ENCODE assay signal across 13 cellular contexts in genomic region chr3:178845446-178846118, GRCh38.
DNase-seq lines count a peak whose midpoint lies in the region; ATAC-seq and TF ChIP-seq lines count a peak whose summit lies in the region.
"Had no signal": no experiment of that assay in that cellular context is flagged by ENCODE, and none has a peak within 500 bp of the region (broad histone marks: within the 10 kb centered on the region; RNA-seq: fewer than 3 reads in every experiment).

No MANE protein-coding gene starts in this region.

- no peak for TF ChIP-seq POLR2A in esophagus muscularis mucosa (IDR thresholded peaks at IDR 0.05; ENCODE audit: low read depth)

- WGBS in esophagus muscularis mucosa: 49% methylated on average over 3 of the region's 3 CpGs
- no CpG with 5 or more reads among the region's 3 CpGs for WGBS in trophoblast cell (ENCODE audit: extremely low coverage, insufficient coverage, insufficient read length)

- intact Hi-C loops in esophagus muscularis mucosa (cut with DNase I): no loop called here

- H3K4me1 ChIP-seq in esophagus muscularis mucosa (peaks cover 11 to 54% (median 46%) of the 10 kb centered on the region in 4 donors), trophoblast cell (ENCODE audit: control insufficient read depth in 1 of 2, insufficient read depth in 2 of 2, low read length in 2 of 2) (no peaks in the 10 kb centered on the region)
- H3K4me1 ChIP-seq: body of pancreas, testis had no signal

- H3K9ac ChIP-seq in trophoblast cell (ENCODE audit: low read length): no peak overlapping the region

- H3K4ac ChIP-seq in trophoblast cell (ENCODE audit: low read depth, low read length): no peak overlapping the region

- no peak overlapping the region for H3K23ac ChIP-seq in trophoblast cell (ENCODE audit: low read length)

- CTCF ChIA-PET in HEK293T (lab: Yijun Ruan, JAX): no interaction called here

- H3K27me3 ChIP-seq in esophagus muscularis mucosa (no peaks in the 10 kb centered on the region), trophoblast cell (ENCODE audit: insufficient read depth, low read length) (no peaks in the 10 kb centered on the region)
- H3K27me3 ChIP-seq: body of pancreas, testis had no signal

- no peaks in the 10 kb centered on the region for H3K36me3 ChIP-seq in esophagus muscularis mucosa
- no peaks in the 10 kb centered on the region for H3K36me3 ChIP-seq in trophoblast cell (ENCODE audit: control insufficient read depth in 1 of 2, insufficient read depth in 2 of 2, low read length in 2 of 2)

- no peaks in the 10 kb centered on the region for H3K79me1 ChIP-seq in trophoblast cell (ENCODE audit: low read length)

- no peak overlapping the region for H2BK12ac ChIP-seq in trophoblast cell (ENCODE audit: low read length)

- no peak overlapping the region for H3K4me3 ChIP-seq in esophagus muscularis mucosa
- H3K4me3 ChIP-seq in trophoblast cell (ENCODE audit: low read depth, low read length): no peak overlapping the region
- H3K4me3 ChIP-seq: body of pancreas, SK-N-MC, testis had no signal

- no peak for TF ChIP-seq EP300 in esophagus muscularis mucosa (IDR thresholded peaks at IDR 0.05)

- DNase-seq in EH (ENCODE audit: low read depth): peak; percentile 88
- peak; percentile 96 for DNase-seq in NCI-H2227 treated with DMSO at 0.1 percent for 48 hours (lab: John Stamatoyannopoulos, UW)
- no peak for DNase-seq in esophagus muscularis mucosa (ENCODE audit: extremely low spot score)
- DNase-seq in trophoblast cell: peak; percentile 51 to 76
- DNase-seq in pons (ENCODE audit: low spot score): no peak
- DNase-seq in HEK293T (ENCODE audit: extremely low spot score): no peak
- no peak for DNase-seq in stimulated activated CD4-positive, alpha-beta T cell treated with anti-CD3 and anti-CD28 coated beads, Interleukin-12 subunit alpha, Interleukin-12 subunit beta, amount 100 ng/mL, for 4 hours
- DNase-seq: body of pancreas, NCI-H1092, nucleus accumbens, testis had no signal

- no peak overlapping the region for H2AFZ ChIP-seq in trophoblast cell (ENCODE audit: insufficient read depth, low read length, poor library complexity)

- H4K8ac ChIP-seq in trophoblast cell (ENCODE audit: low read depth, low read length): no peak overlapping the region

- H3K27ac ChIP-seq in esophagus muscularis mucosa (replicated peaks in 1 of 4): peak overlapping the region; percentile 47 to 80 (median 74)
- H3K27ac ChIP-seq in trophoblast cell (ENCODE audit: low read depth, low read length): no peak overlapping the region
- H3K27ac ChIP-seq: body of pancreas, SK-N-MC, testis had no signal

- ATAC-seq in GM21723 (IDR thresholded peaks at IDR 0.05; ENCODE audit: unreplicated experiment): no peak
- ATAC-seq: body of pancreas had no signal

- no peak overlapping the region for H3K18ac ChIP-seq in trophoblast cell (ENCODE audit: low read length)

- no peak overlapping the region for H2BK5ac ChIP-seq in trophoblast cell (ENCODE audit: low read depth, low read length, poor library complexity)

- H4K91ac ChIP-seq in trophoblast cell (ENCODE audit: low read depth, low read length): no peak overlapping the region

- no peak overlapping the region for H3K4me2 ChIP-seq in trophoblast cell (ENCODE audit: low read length)

- H2BK120ac ChIP-seq in trophoblast cell (ENCODE audit: insufficient read depth, low read length, poor library complexity): no peak overlapping the region

- no peaks in the 10 kb centered on the region for H3K79me2 ChIP-seq in trophoblast cell (ENCODE audit: control insufficient read depth, insufficient read depth, low read length, poor library complexity)

- POLR2A ChIA-PET in HEK293T (lab: Yijun Ruan, JAX): no interaction called here

- H4K12ac ChIP-seq in trophoblast cell (ENCODE audit: low read depth, low read length): no peak overlapping the region

- no peak overlapping the region for H3K14ac ChIP-seq in trophoblast cell (ENCODE audit: low read length)

- no peaks in the 10 kb centered on the region for H3K9me3 ChIP-seq in esophagus muscularis mucosa
- no peaks in the 10 kb centered on the region for H3K9me3 ChIP-seq in trophoblast cell (ENCODE audit: insufficient read depth, low read depth, low read length)
- H3K9me3 ChIP-seq: body of pancreas, testis had no signal

- TF ChIP-seq CTCF in esophagus muscularis mucosa (IDR thresholded peaks at IDR 0.05): no peak

- no peak overlapping the region for H2AK5ac ChIP-seq in trophoblast cell (ENCODE audit: low read length)

TF ChIP-seq in HEK293T, 16 proteins besides CTCF, POLR2A, EP300 and RAD21:
- TF ChIP-seq FOXM1 (IDR thresholded peaks at IDR 0.05; ENCODE audit: borderline replicate concordance): no peak
- no peak for TF ChIP-seq HDGF (IDR thresholded peaks at IDR 0.05; ENCODE audit: borderline replicate concordance)
- TF ChIP-seq BHLHE40 (IDR thresholded peaks at IDR 0.05; ENCODE audit: borderline replicate concordance): no peak
- TF ChIP-seq CTBP1 (IDR thresholded peaks at IDR 0.05; ENCODE audit: borderline replicate concordance): no peak
- no peak for TF ChIP-seq FOXA1 (IDR thresholded peaks at IDR 0.05)
- TF ChIP-seq ARNT (IDR thresholded peaks at IDR 0.05): no peak
- no peak for TF ChIP-seq FOXK2 (IDR thresholded peaks at IDR 0.05)
- no peak for TF ChIP-seq PKNOX1 (IDR thresholded peaks at IDR 0.05)
- TF ChIP-seq TARDBP (IDR thresholded peaks at IDR 0.05): no peak
- no peak for TF ChIP-seq NFRKB (IDR thresholded peaks at IDR 0.05)
- TF ChIP-seq ZNF384 (IDR thresholded peaks at IDR 0.05): no peak
- no peak for TF ChIP-seq SP1 (IDR thresholded peaks at IDR 0.05)

Comparison
In these comparisons a context has a peak if more than half of its experiments do, and no peak if none do; other contexts are left out.
1. DNase-seq: peak in EH (single experiment), NCI-H2227 treated with DMSO at 0.1 percent for 48 hours (single experiment) and trophoblast cell (2 of 2); none in esophagus muscularis mucosa (single experiment), pons (single experiment), HEK293T (single experiment) and stimulated activated CD4-positive, alpha-beta T cell treated with anti-CD3 and anti-CD28 coated beads, Interleukin-12 subunit alpha, Interleukin-12 subunit beta, amount 100 ng/mL, for 4 hours (single experiment).